ENCODE assay signal across 18 cellular contexts in the genomic region with DNA sequence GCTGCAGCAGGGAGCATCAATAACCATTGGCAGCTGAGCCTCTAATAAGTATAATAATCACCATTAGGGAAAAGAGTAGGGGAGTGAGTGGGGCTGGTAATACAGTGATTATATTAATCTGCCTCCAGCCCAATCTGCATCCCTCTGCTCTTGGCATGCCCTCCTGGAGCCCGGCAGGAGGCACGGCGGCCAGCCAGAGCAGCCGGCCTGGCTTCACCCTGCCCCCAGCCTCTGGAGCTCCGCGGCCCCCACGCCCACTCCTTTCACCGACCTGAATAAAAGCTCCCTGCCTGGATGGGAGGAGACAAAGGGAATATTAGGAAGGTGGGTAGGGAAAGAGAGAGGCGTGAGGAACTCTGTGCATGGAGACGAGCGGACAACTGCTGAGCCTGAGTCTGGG. TPM values are rescaled to one million over a fixed set of nuclear protein-coding genes. Genes with fewer than 3 reads are reported as not detected.
DNase-seq lines count a peak whose midpoint lies in the region; ATAC-seq and TF ChIP-seq lines count a peak whose summit lies in the region.
"Had no signal": no experiment of that assay in that cellular context is flagged by ENCODE, and none has a peak within 500 bp of the region (broad histone marks: within the 10 kb centered on the region; RNA-seq: fewer than 3 reads in every experiment).

No MANE protein-coding gene starts in this region.

- H3K4me3 ChIP-seq in left ventricle myocardium inferior (no peak overlapping the region), esophagus muscularis mucosa (no peak overlapping the region), uterus (no peak overlapping the region)
- H3K4me3 ChIP-seq: lung had no signal

- no peak for DNase-seq in Right ventricle myocardium inferior (ENCODE audit: missing footprints)
- DNase-seq in left ventricle myocardium inferior: no peak
- peak; percentile 91 for DNase-seq in NCI-H748 (lab: John Stamatoyannopoulos, UW; ENCODE audit: unreplicated experiment)
- no peak for DNase-seq in esophagus muscularis mucosa (ENCODE audit: extremely low spot score)
- DNase-seq in uterus: no peak
- DNase-seq in activated CD4-positive, alpha-beta T cell treated with anti-CD3 and anti-CD28 coated beads for 1 hour: no peak
- DNase-seq in medulla oblongata (ENCODE audit: extremely low spot score): no peak
- no peak for DNase-seq in omental fat pad (ENCODE audit: low spot score)
- DNase-seq: activated CD4-positive, CD25-positive, alpha-beta regulatory T cell treated with anti-CD3 and anti-CD28 coated beads, Interleukin-2, amount 50 U/mL, for 72 hours; activated naive CD8-positive, alpha-beta T cell treated with anti-CD3 and anti-CD28 coated beads, Interleukin-2, amount 50 U/mL, for 24 hours; CD4-positive, alpha-beta memory T cell; NCI-H1048; T-cell had no signal

- no peak for TF ChIP-seq EP300 in esophagus muscularis mucosa (IDR thresholded peaks at IDR 0.05)

- H3K27me3 ChIP-seq in left ventricle myocardium inferior (ENCODE audit: low read depth) (no peaks in the 10 kb centered on the region), esophagus muscularis mucosa (no peaks in the 10 kb centered on the region), uterus (no peaks in the 10 kb centered on the region)

- TF ChIP-seq POLR2A in esophagus muscularis mucosa (IDR thresholded peaks at IDR 0.05; ENCODE audit: low read depth): no peak
- no peak for TF ChIP-seq POLR2A in uterus (IDR thresholded peaks at IDR 0.05)

- H3K27ac ChIP-seq in left ventricle myocardium inferior (replicated peaks): no peak overlapping the region
- H3K27ac ChIP-seq in esophagus muscularis mucosa (replicated peaks in 1 of 4): peak overlapping the region; percentile 5 to 58 (median 42)
- peak overlapping the region; percentile 71 to 74 for H3K27ac ChIP-seq in uterus

- H3K36me3 ChIP-seq in left ventricle myocardium inferior (no peaks in the 10 kb centered on the region), esophagus muscularis mucosa (no peaks in the 10 kb centered on the region), uterus (no peaks in the 10 kb centered on the region)

- H3K9me3 ChIP-seq in left ventricle myocardium inferior (replicated peaks) (no peaks in the 10 kb centered on the region), esophagus muscularis mucosa (no peaks in the 10 kb centered on the region), uterus (no peaks in the 10 kb centered on the region)

- 43% methylated on average over 11 of the region's 11 CpGs for WGBS in esophagus muscularis mucosa

- ATAC-seq in Right ventricle myocardium inferior (peak; percentile 40), omental fat pad (ENCODE audit: low FRiP score) (no peak)
- ATAC-seq: activated naive CD8-positive, alpha-beta T cell treated with anti-CD3 and anti-CD28 coated beads, Interleukin-2, amount 50 U/mL, for 24 hours; T-cell had no signal

- intact Hi-C loops in Right ventricle myocardium inferior (cut with DNase I): no loop called here
- intact Hi-C loops in left ventricle myocardium inferior (cut with micrococcal nuclease): no loop called here
- intact Hi-C loops in esophagus muscularis mucosa (cut with DNase I): no loop called here
- intact Hi-C loops in uterus (cut with DNase I; ENCODE audit: low total_unique reads): no loop called here

- peaks cover 40% of the 10 kb centered on the region for H3K4me1 ChIP-seq in left ventricle myocardium inferior
- H3K4me1 ChIP-seq in esophagus muscularis mucosa: peaks cover 40 to 94% (median 75%) of the 10 kb centered on the region in 4 donors
- H3K4me1 ChIP-seq in uterus: peaks cover 0 to 6% of the 10 kb centered on the region in 2 donors

- TF ChIP-seq CTCF in left ventricle myocardium inferior (IDR thresholded peaks at IDR 0.05; ENCODE audit: borderline replicate concordance) (no peak), esophagus muscularis mucosa (IDR thresholded peaks at IDR 0.05) (no peak), uterus (IDR thresholded peaks at IDR 0.05) (no peak), omental fat pad (IDR thresholded peaks at IDR 0.05) (no peak)

RNA-seq across cellular contexts. Expression of a gene that starts 28.3 kb away (rescaled TPM):
- total RNA-seq in Right ventricle myocardium inferior (not detected), left ventricle myocardium inferior (not detected), esophagus muscularis mucosa (not detected), uterus (not detected), omental fat pad (not detected)
- total RNA-seq: A172; CD4-positive, alpha-beta memory T cell; fibroblast of lung; lung; osteoblast; T-cell; temporal lobe had no signal

RNA-seq across cellular contexts. Expression of a gene that starts 46.6 kb away (rescaled TPM):
- total RNA-seq in Right ventricle myocardium inferior: 27.1 TPM
- total RNA-seq in left ventricle myocardium inferior: 22.5 TPM
- 100 to 1,000 TPM; 100 to 186 (median 165) TPM for total RNA-seq in esophagus muscularis mucosa
- 100 to 1,000 TPM in 1 of 4 donors, 10 to 100 TPM in 2, 1 to 10 TPM in 1; 6.2 to 117 (median 56.6) TPM for total RNA-seq in uterus
- 100 to 1,000 TPM in 1 of 4 donors, 10 to 100 TPM in 3; 67.3 to 115 (median 83.2) TPM for total RNA-seq in omental fat pad
- total RNA-seq: A172; CD4-positive, alpha-beta memory T cell had no signal
